19 cellular contexts compared by ENCODE assay signal in genomic region chr7:2546776-2547586, GRCh38. TPM values are rescaled to one million over a fixed set of nuclear protein-coding genes. Genes with fewer than 3 reads are reported as not detected.
DNase-seq lines count a peak whose midpoint lies in the region; ATAC-seq and TF ChIP-seq lines count a peak whose summit lies in the region.
"Had no signal": no experiment of that assay in that cellular context is flagged by ENCODE, and none has a peak within 500 bp of the region (broad histone marks: within the 10 kb centered on the region; RNA-seq: fewer than 3 reads in every experiment).

No MANE protein-coding gene starts in this region.

- no peak overlapping the region for H3K4me3 ChIP-seq in H7 (ENCODE audit: insufficient read depth, low read depth, low read length)
- no peak overlapping the region for H3K4me3 ChIP-seq in osteoblast (ENCODE audit: insufficient read depth, low read length)
- H3K4me3 ChIP-seq in HAP-1, result no peak overlapping the region
- H3K4me3 ChIP-seq: MG63 had no signal

- peaks cover 2% of the 10 kb centered on the region for H4K20me1 ChIP-seq in osteoblast (ENCODE audit: insufficient read depth, low read length)

- no peaks in the 10 kb centered on the region for H3K9me3 ChIP-seq in osteoblast (ENCODE audit: low read depth, low read length)
- H3K9me3 ChIP-seq in HAP-1, result no peaks in the 10 kb centered on the region
- H3K9me3 ChIP-seq: MG63 had no signal

- in situ Hi-C loops in HAP-1 (cut with MboI; ENCODE audit: low sequenced_read_pairs), result no loop called here

- intact Hi-C loops in CD14-positive monocyte (cut with micrococcal nuclease), result no loop called here

- ATAC-seq in effector memory CD8-positive, alpha-beta T cell (replicated peaks), result no peak
- no peak for ATAC-seq in GM21786 (IDR thresholded peaks at IDR 0.05; ENCODE audit: unreplicated experiment)
- no peak for ATAC-seq in HG03442 (IDR thresholded peaks at IDR 0.05; ENCODE audit: unreplicated experiment)
- ATAC-seq: PC-3 had no signal

- TF ChIP-seq CTCF in CD14-positive monocyte (IDR thresholded peaks at IDR 0.05) (no peak), osteoblast (IDR thresholded peaks at IDR 0.05; ENCODE audit: extremely low read depth, low read depth, low read length) (no peak)

- no peaks in the 10 kb centered on the region for H3K27me3 ChIP-seq in H7 (ENCODE audit: control insufficient read depth, insufficient read depth, low read length)
- H3K27me3 ChIP-seq in osteoblast (ENCODE audit: insufficient read depth, low read length), result no peaks in the 10 kb centered on the region
- no peaks in the 10 kb centered on the region for H3K27me3 ChIP-seq in HAP-1 (ENCODE audit: low read depth)
- H3K27me3 ChIP-seq: MG63 had no signal

- no peak overlapping the region for H3K4me2 ChIP-seq in osteoblast (ENCODE audit: insufficient read depth, low read length)

- H3K27ac Mint-ChIP-seq in CD14-positive monocyte, result peak overlapping the region in 2 of 7 donors; percentile 25 to 60
- H3K27ac Mint-ChIP-seq in effector memory CD8-positive, alpha-beta T cell, result peak overlapping the region; percentile 4 to 79
- H3K27ac Mint-ChIP-seq: B cell, HFFc6 had no signal

- no peak overlapping the region for H3K4me3 Mint-ChIP-seq in CD14-positive monocyte
- H3K4me3 Mint-ChIP-seq in effector memory CD8-positive, alpha-beta T cell, result no peak overlapping the region
- H3K4me3 Mint-ChIP-seq: B cell; CD4-positive, alpha-beta T cell; HFFc6 had no signal

- H3K4me1 ChIP-seq in osteoblast (ENCODE audit: insufficient read depth, low read length) (no peaks in the 10 kb centered on the region), HAP-1 (no peaks in the 10 kb centered on the region)

- DNase-seq in CD14-positive monocyte (ENCODE audit: low spot score) (peak; percentile 42), H7 (peak; percentile 43), osteoblast (ENCODE audit: insufficient read length, low spot score, missing footprints) (peak; percentile 64), HAP-1 (ENCODE audit: low spot score in 2 of 2) (no peak), amygdala (lab: John Stamatoyannopoulos, UW) (no peak)
- no peak for DNase-seq in effector memory CD8-positive, alpha-beta T cell
- DNase-seq: Calu3; CD4-positive, alpha-beta T cell; HFFc6; Karpas-422; MG63; NCI-H1092 treated with DMSO at 0.1 percent for 48 hours; NCI-H1694; NCI-H510A treated with DMSO at 0.1 percent for 48 hours; NCI-H82; PC-3 had no signal

- peaks cover 15% of the 10 kb centered on the region for H3K4me1 Mint-ChIP-seq in CD14-positive monocyte
- peaks cover 13 to 16% of the 10 kb centered on the region in 2 donors for H3K4me1 Mint-ChIP-seq in effector memory CD8-positive, alpha-beta T cell (ENCODE audit: low read depth in 2 of 2)

- H3K27me3 Mint-ChIP-seq in CD14-positive monocyte (ENCODE audit: low read depth in 3 of 3), result peaks cover 0 to 2% (median 1%) of the 10 kb centered on the region in 3 donors
- no peaks in the 10 kb centered on the region for H3K27me3 Mint-ChIP-seq in effector memory CD8-positive, alpha-beta T cell
- H3K27me3 Mint-ChIP-seq: B cell; CD4-positive, alpha-beta T cell had no signal

- H3K36me3 ChIP-seq in H7 (replicated peaks; ENCODE audit: control insufficient read depth, insufficient read depth, low read length) (peaks cover 19% of the 10 kb centered on the region), osteoblast (ENCODE audit: insufficient read depth, low read length) (peaks cover 25% of the 10 kb centered on the region), HAP-1 (replicated peaks) (peaks cover 61% of the 10 kb centered on the region)

- peaks cover 51 to 95% of the 10 kb centered on the region in 2 donors for H3K36me3 Mint-ChIP-seq in CD14-positive monocyte
- H3K36me3 Mint-ChIP-seq in effector memory CD8-positive, alpha-beta T cell (ENCODE audit: insufficient read depth), result peaks cover 84% of the 10 kb centered on the region

- no peak overlapping the region for H3K27ac ChIP-seq in osteoblast (ENCODE audit: low read depth, low read length)

- no peaks in the 10 kb centered on the region for H3K79me2 ChIP-seq in osteoblast (ENCODE audit: insufficient read depth, low read length)

- H2AFZ ChIP-seq in osteoblast (ENCODE audit: low read length), result no peak overlapping the region

- no peaks in the 10 kb centered on the region for H3K9me3 Mint-ChIP-seq in CD14-positive monocyte
- H3K9me3 Mint-ChIP-seq in effector memory CD8-positive, alpha-beta T cell, result no peaks in the 10 kb centered on the region
- H3K9me3 Mint-ChIP-seq: CD4-positive, alpha-beta T cell; HFFc6 had no signal

RNA-seq across cellular contexts. Expression of gene BRAT1, which starts 8.3 kb away (rescaled TPM):
- polyA plus RNA-seq in CD14-positive monocyte, result 10 to 100 TPM; 31.6 to 32.5 TPM
- 83.5 and 86.4 TPM in 2 replicates for total RNA-seq in H7 (2014; rRNA removed; shearing (Covaris generic))
- total RNA-seq in osteoblast, result 23.9 and 28.2 TPM in 2 replicates

RNA-seq across cellular contexts. Expression of gene IQCE, which starts 11.8 kb away (rescaled TPM):
- polyA plus RNA-seq in CD14-positive monocyte, result 1 to 10 TPM; 1.8 to 3.0 TPM
- 2.1 and 4.0 TPM in 2 replicates for total RNA-seq in H7 (2014; rRNA removed; shearing (Covaris generic))
- 15.3 and 18.8 TPM in 2 replicates for total RNA-seq in osteoblast

RNA-seq across cellular contexts. Expression of gene LFNG, which starts 27.4 kb away (rescaled TPM):
- polyA plus RNA-seq in CD14-positive monocyte, result 1 to 10 TPM; 1.9 to 2.2 TPM
- total RNA-seq in H7 (2014; rRNA removed; shearing (Covaris generic)), result 12.8 and 20.0 TPM in 2 replicates
- 16.2 and 21.0 TPM in 2 replicates for total RNA-seq in osteoblast

Comparison
In these comparisons a context has a peak if more than half of its experiments do, and no peak if none do; other contexts are left out.
1. DNase-seq: peak in CD14-positive monocyte (single experiment), H7 (single experiment) and osteoblast (single experiment); none in effector memory CD8-positive, alpha-beta T cell (0 of 3), HAP-1 (0 of 2) and amygdala (0 of 56).